ENCODE assay signal across 1 cellular context in genomic region chr16:70428178-70428998, GRCh38.
TF ChIP-seq lines count a peak whose summit lies in the region.

No MANE protein-coding gene starts in this region.

TF ChIP-seq in K562, 482 proteins besides CTCF, POLR2A, EP300 and RAD21 (continued from another document and continues in another):
- TF ChIP-seq ZBTB5 (IDR thresholded peaks at IDR 0.05) (no peak), SNRNP70 (optimal IDR thresholded peaks at IDR 0.05; ENCODE audit: low read depth, low read length) (no peak), GABPA (tag; conservative IDR thresholded peaks at IDR 0.05; ENCODE audit: low read depth) (peak; percentile 83), ZNF695 (CRISPR knock-in tag; IDR thresholded peaks at IDR 0.05) (no peak), HBP1 (CRISPR knock-in tag; IDR thresholded peaks at IDR 0.05) (peak; percentile 75), NFRKB (IDR thresholded peaks at IDR 0.05; ENCODE audit: low read depth) (peak; percentile 97), POLR2G (IDR thresholded peaks at IDR 0.05; ENCODE audit: low read depth, low read length) (peak; percentile 70), FOS (IDR thresholded peaks at IDR 0.05; ENCODE audit: extremely low read depth, insufficient read length) (no peak), TAF9B (IDR thresholded peaks at IDR 0.05; ENCODE audit: partially characterized antibody) (peak; percentile 100), MAZ (CRISPR knock-in tag; conservative IDR thresholded peaks at IDR 0.05 in 1 of 2, IDR thresholded peaks at IDR 0.05 in 1 of 2) (peak; percentile 71 to 97; a peak in 2 of 4 replicates), STAT5B (CRISPR knock-in tag; IDR thresholded peaks at IDR 0.05) (no peak), GTF2F1 (IDR thresholded peaks at IDR 0.05; ENCODE audit: low read depth, low read length) (peak; percentile 84), TEAD1 (CRISPR knock-in tag; IDR thresholded peaks at IDR 0.05) (peak; percentile 78 to 81), CBX3 (IDR thresholded peaks at IDR 0.05; ENCODE audit: borderline replicate concordance in 1 of 2, low read length in 2 of 2) (peak in 1 of 2 experiments; percentile 87; a peak in 1 of 3 replicates), ZNF280B (CRISPR knock-in tag; IDR thresholded peaks at IDR 0.05) (no peak), NUFIP1 (IDR thresholded peaks at IDR 0.05; ENCODE audit: partially characterized antibody) (peak; percentile 14), ZNF134 (CRISPR knock-in tag; conservative IDR thresholded peaks at IDR 0.05) (no peak), POU5F1 (IDR thresholded peaks at IDR 0.05; ENCODE audit: borderline replicate concordance, low read depth, low read length, partially characterized antibody) (peak; percentile 17), ZNF583 (CRISPR knock-in tag; IDR thresholded peaks at IDR 0.05) (no peak; the same call in 1 of the 2 replicates), GABPB2 (CRISPR knock-in tag; conservative IDR thresholded peaks at IDR 0.05) (0 out of 2 replicates have a peak, but pooled peaks have one; percentile 3), SMARCC2 (IDR thresholded peaks at IDR 0.05; ENCODE audit: low read depth) (peak; percentile 95), ZKSCAN8 (CRISPR knock-in tag; IDR thresholded peaks at IDR 0.05) (peak; percentile 88), GATAD2A (IDR thresholded peaks at IDR 0.05) (peak; percentile 42), MAFK (IDR thresholded peaks at IDR 0.05; ENCODE audit: low read length) (peak; percentile 82; the same call in 1 of the 2 replicates), ZNF24 (IDR thresholded peaks at IDR 0.05) (peak; percentile 79), KLF1 (tag; IDR thresholded peaks at IDR 0.05) (peak; percentile 69), ZBTB12 (CRISPR knock-in tag; IDR thresholded peaks at IDR 0.05) (0 out of 2 replicates have a peak, but pooled peaks have one; percentile 37), HDAC1 (IDR thresholded peaks at IDR 0.05) (peak in 1 of 2 experiments; percentile 96; a peak in 2 of 4 replicates), ZNF512 (tag; IDR thresholded peaks at IDR 0.05) (no peak), ZFX (CRISPR knock-in tag; IDR thresholded peaks at IDR 0.05) (peak; percentile 74), CREM (IDR thresholded peaks at IDR 0.05; ENCODE audit: low read depth) (peak; percentile 86), ZNF699 (CRISPR knock-in tag; IDR thresholded peaks at IDR 0.05; ENCODE audit: insufficient replicate concordance) (no peak), USF2 (CRISPR knock-in tag; IDR thresholded peaks at IDR 0.05) (peak; percentile 54), ZNF592 (IDR thresholded peaks at IDR 0.05) (peak; percentile 96), KLF6 (CRISPR knock-in tag; IDR thresholded peaks at IDR 0.05; ENCODE audit: borderline replicate concordance) (peak; percentile 13; the same call in 1 of the 2 replicates), ZBTB2 (IDR thresholded peaks at IDR 0.05) (peak; percentile 81; the same call in 1 of the 2 replicates), TRIM28 (IDR thresholded peaks at IDR 0.05) (peak; percentile 84; the same call in 1 of the 2 replicates), RAD51 (IDR thresholded peaks at IDR 0.05; ENCODE audit: borderline replicate concordance, low read depth) (peak; percentile 31; the same call in 1 of the 2 replicates), TCF7 (IDR thresholded peaks at IDR 0.05; ENCODE audit: borderline replicate concordance) (0 out of 2 replicates have a peak, but pooled peaks have one; percentile 77), AFF1 (IDR thresholded peaks at IDR 0.05; ENCODE audit: low read depth in 1 of 2, partially characterized antibody in 2 of 2) (peak; percentile 63 to 81), KLF16 (IDR thresholded peaks at IDR 0.05) (peak; percentile 99), LEF1 (IDR thresholded peaks at IDR 0.05) (peak; percentile 100), CREB3L1 (IDR thresholded peaks at IDR 0.05; ENCODE audit: borderline replicate concordance, low read depth) (peak; percentile 97; the same call in 1 of the 2 replicates)
